Comparison of ENCODE assay signal across 7 cellular contexts in the genomic region with DNA sequence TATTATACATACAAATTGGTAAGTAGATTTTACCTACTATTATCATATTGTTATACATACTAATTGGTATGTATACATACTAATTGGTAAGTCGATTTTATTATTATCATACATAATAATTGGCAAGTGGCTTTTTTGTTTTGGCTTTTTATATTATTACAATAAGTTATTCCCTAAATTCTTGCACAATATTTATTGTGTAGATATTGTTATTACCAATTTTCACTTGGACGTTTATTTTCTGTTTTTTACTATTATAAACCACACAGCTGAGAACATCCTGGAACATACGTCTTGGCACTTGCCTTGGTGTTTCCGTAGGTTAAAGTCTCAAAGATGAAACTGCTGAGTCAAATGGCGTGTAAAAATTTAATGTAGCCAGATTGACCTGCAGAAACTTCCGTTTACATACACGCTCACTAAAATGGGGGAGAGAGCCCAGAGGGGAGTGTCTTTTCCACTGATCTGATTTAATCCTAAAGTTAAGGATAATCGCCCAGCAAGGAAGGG. TPM values are rescaled to one million over a fixed set of nuclear protein-coding genes. Genes with fewer than 3 reads are reported as not detected.
DNase-seq lines count a peak whose midpoint lies in the region; ATAC-seq, FAIRE-seq and TF ChIP-seq lines count a peak whose summit lies in the region.

No MANE protein-coding gene starts in this region.

- H3K4me3 ChIP-seq in keratinocyte (ENCODE audit: control insufficient read depth in 2 of 3, extremely low read depth in 1 of 3, insufficient read depth in 2 of 3, low read depth in 1 of 3, low read length in 3 of 3): peak overlapping the region; percentile 47 to 91 (median 76)
- peak overlapping the region; percentile 85 for H3K4me3 ChIP-seq in thymus (ENCODE audit: low read length)

- H3K27ac ChIP-seq in keratinocyte (ENCODE audit: control insufficient read depth, insufficient read depth, low read length) (peak overlapping the region; percentile 89), thymus (ENCODE audit: low read depth) (peak overlapping the region; percentile 100)

- H3K9me1 ChIP-seq in keratinocyte (ENCODE audit: control insufficient read depth, extremely low read depth, insufficient read depth, low read length): no peaks in the 10 kb centered on the region

- peaks cover 13% of the 10 kb centered on the region for H3K4me1 ChIP-seq in keratinocyte (ENCODE audit: control insufficient read depth, extremely low read depth, insufficient read depth, low read length)
- peaks cover 7% of the 10 kb centered on the region for H3K4me1 ChIP-seq in thymus (ENCODE audit: control insufficient read depth, insufficient read depth, low read length)

- H3K27ac Mint-ChIP-seq in activated T-helper 1 cell treated with anti-CD3 and anti-CD28 coated beads, Interleukin-12 subunit alpha, Interleukin-12 subunit beta, Interleukin-2, Interleukin-4 antibody, amounts not matched to agents 30 ng/mL and 10 ng/mL and 1 ng/mL, durations not matched to agents 14 hours and 24 hours and 36 hours: peak overlapping the region; percentile 98

- peaks cover 49% of the 10 kb centered on the region for H3K4me1 Mint-ChIP-seq in activated T-helper 1 cell treated with anti-CD3 and anti-CD28 coated beads, Interleukin-12 subunit alpha, Interleukin-12 subunit beta, Interleukin-2, Interleukin-4 antibody, amounts not matched to agents 30 ng/mL and 10 ng/mL and 1 ng/mL, durations not matched to agents 14 hours and 24 hours and 36 hours (ENCODE audit: low read depth)

- H3K9ac ChIP-seq in keratinocyte (ENCODE audit: control insufficient read depth, extremely low read depth, insufficient read depth, low read length): peak overlapping the region; percentile 90

- H3K36me3 Mint-ChIP-seq in activated T-helper 1 cell treated with anti-CD3 and anti-CD28 coated beads, Interleukin-12 subunit alpha, Interleukin-12 subunit beta, Interleukin-2, Interleukin-4 antibody, amounts not matched to agents 30 ng/mL and 10 ng/mL and 1 ng/mL, durations not matched to agents 14 hours and 24 hours and 36 hours (ENCODE audit: low read depth): no peaks in the 10 kb centered on the region

- DNase-seq in activated T-helper 1 cell treated with anti-CD3 and anti-CD28 coated beads, Interleukin-12 subunit alpha, Interleukin-12 subunit beta, Interleukin-2, Interleukin-4 antibody, amounts not matched to agents 30 ng/mL and 10 ng/mL and 1 ng/mL, durations not matched to agents 14 hours and 24 hours and 36 hours (ENCODE audit: low spot score): no peak
- DNase-seq in keratinocyte (ENCODE audit: low read depth, low spot score) (no peak), UCSD-AML1 (lab: John Stamatoyannopoulos, UW; ENCODE audit: unreplicated experiment) (no peak)

- intact Hi-C loops in activated T-helper 1 cell treated with anti-CD3 and anti-CD28 coated beads, Interleukin-12 subunit alpha, Interleukin-12 subunit beta, Interleukin-2, Interleukin-4 antibody, amounts not matched to agents 30 ng/mL and 10 ng/mL and 1 ng/mL, durations not matched to agents 14 hours and 24 hours and 36 hours (cut with micrococcal nuclease): loop anchor here (5.0 to 10.0 kb wide), 4 partner anchors 151 to 767 kb away; partner anchors contain the start of genes CALCOCO2 and SPOP

- no peaks in the 10 kb centered on the region for H3K27me3 ChIP-seq in keratinocyte (ENCODE audit: control insufficient read depth, extremely low read depth, insufficient read depth, low read length)
- H3K27me3 ChIP-seq in thymus (ENCODE audit: control insufficient read depth, insufficient read depth): no peaks in the 10 kb centered on the region

- H3K4me3 Mint-ChIP-seq in activated T-helper 1 cell treated with anti-CD3 and anti-CD28 coated beads, Interleukin-12 subunit alpha, Interleukin-12 subunit beta, Interleukin-2, Interleukin-4 antibody, amounts not matched to agents 30 ng/mL and 10 ng/mL and 1 ng/mL, durations not matched to agents 14 hours and 24 hours and 36 hours: peak overlapping the region; percentile 89

- H3K36me3 ChIP-seq in keratinocyte (ENCODE audit: control insufficient read depth in 2 of 2, extremely low read depth in 1 of 2, insufficient read depth in 2 of 2, low read length in 2 of 2) (no peaks in the 10 kb centered on the region), thymus (ENCODE audit: control insufficient read depth, insufficient read depth) (no peaks in the 10 kb centered on the region)

- whole genome bisulfite sequencing in thymus: 8% methylated on average over 8 of the region's 8 CpGs

- no peak for FAIRE-seq in keratinocyte (lab: Jason Lieb, UNC)

- H2AFZ ChIP-seq in keratinocyte (ENCODE audit: control insufficient read depth, low read length): peak overlapping the region; percentile 96

- H4K20me1 ChIP-seq in keratinocyte (ENCODE audit: control insufficient read depth, extremely low read depth, insufficient read depth, low read length): no peaks in the 10 kb centered on the region

- dilution Hi-C loops in keratinocyte (cut with MboI; ENCODE audit: extremely low pct_ligation_motif_present, low sequenced_read_pairs): no loop called here

- no peaks in the 10 kb centered on the region for H3K9me3 Mint-ChIP-seq in activated T-helper 1 cell treated with anti-CD3 and anti-CD28 coated beads, Interleukin-12 subunit alpha, Interleukin-12 subunit beta, Interleukin-2, Interleukin-4 antibody, amounts not matched to agents 30 ng/mL and 10 ng/mL and 1 ng/mL, durations not matched to agents 14 hours and 24 hours and 36 hours

- no peaks in the 10 kb centered on the region for H3K79me2 ChIP-seq in keratinocyte (ENCODE audit: control insufficient read depth, insufficient read depth, low read length)

- H3K27me3 Mint-ChIP-seq in activated T-helper 1 cell treated with anti-CD3 and anti-CD28 coated beads, Interleukin-12 subunit alpha, Interleukin-12 subunit beta, Interleukin-2, Interleukin-4 antibody, amounts not matched to agents 30 ng/mL and 10 ng/mL and 1 ng/mL, durations not matched to agents 14 hours and 24 hours and 36 hours (ENCODE audit: insufficient read depth): peaks cover 8% of the 10 kb centered on the region

- ATAC-seq in GM19023 (IDR thresholded peaks at IDR 0.05; ENCODE audit: unreplicated experiment): peak; percentile 0
- ATAC-seq in HG03135 (IDR thresholded peaks at IDR 0.05; ENCODE audit: unreplicated experiment): peak; percentile 9
- no peak for ATAC-seq in HG02759 (IDR thresholded peaks at IDR 0.05; ENCODE audit: unreplicated experiment)

- H3K4me2 ChIP-seq in keratinocyte (ENCODE audit: control insufficient read depth, extremely low read depth, insufficient read depth, low read depth, low read length): peak overlapping the region; percentile 74

- TF ChIP-seq CTCF in keratinocyte (optimal IDR thresholded peaks at IDR 0.05 in 1 of 3, IDR thresholded peaks at IDR 0.05 in 1 of 3, conservative IDR thresholded peaks at IDR 0.05 in 1 of 3; ENCODE audit: extremely low read depth in 1 of 3, insufficient read depth in 2 of 3, low read length in 3 of 3): no peak

- H3K9me3 ChIP-seq in keratinocyte (ENCODE audit: control insufficient read depth, low read depth, low read length) (no peaks in the 10 kb centered on the region), thymus (ENCODE audit: control insufficient read depth) (no peaks in the 10 kb centered on the region)

RNA-seq across cellular contexts. Expression of gene GNGT2, which starts 18.9 kb away (rescaled TPM):
- 16.5 and 18.4 TPM in 2 replicates for total RNA-seq in activated T-helper 1 cell treated with anti-CD3 and anti-CD28 coated beads, Interleukin-12 subunit alpha, Interleukin-12 subunit beta, Interleukin-2, Interleukin-4 antibody, amounts not matched to agents 30 ng/mL and 10 ng/mL and 1 ng/mL, durations not matched to agents 14 hours and 24 hours and 36 hours
- polyA plus RNA-seq in keratinocyte (not detected in 3 replicates), thymus (10.8 TPM)
- polyA plus RNA-seq in keratinocyte (2011; ENCODE audit: low read depth): not detected
- polyA plus RNA-seq in keratinocyte (2011; cell fraction: cytosol; rRNA removed): not detected in 2 replicates
- not detected in 2 replicates for polyA plus RNA-seq in keratinocyte (2011; cell fraction: nucleus; rRNA removed)
- polyA plus RNA-seq in keratinocyte (2012; ENCODE audit: low replicate concordance): not detected in 2 replicates
- polyA minus RNA-seq in keratinocyte: not detected in 3 replicates
- not detected for polyA minus RNA-seq in keratinocyte (2011; cell fraction: cytosol; rRNA and poly(A)+ RNA removed)
- not detected in 2 replicates for polyA minus RNA-seq in keratinocyte (2011; cell fraction: nucleus; rRNA and poly(A)+ RNA removed)

RNA-seq across cellular contexts. Expression of gene ABI3, which starts 19.0 kb away (rescaled TPM):
- total RNA-seq in activated T-helper 1 cell treated with anti-CD3 and anti-CD28 coated beads, Interleukin-12 subunit alpha, Interleukin-12 subunit beta, Interleukin-2, Interleukin-4 antibody, amounts not matched to agents 30 ng/mL and 10 ng/mL and 1 ng/mL, durations not matched to agents 14 hours and 24 hours and 36 hours: 32.8 and 33.0 TPM in 2 replicates
- 0.03 TPM in 1 of 3 replicates, not detected in the others for polyA plus RNA-seq in keratinocyte
- not detected for polyA plus RNA-seq in keratinocyte (2011; ENCODE audit: low read depth)
- not detected in 2 replicates for polyA plus RNA-seq in keratinocyte (2011; cell fraction: cytosol; rRNA removed)
- polyA plus RNA-seq in keratinocyte (2011; cell fraction: nucleus; rRNA removed): not detected in 2 replicates
- not detected in 2 replicates for polyA plus RNA-seq in keratinocyte (2012; ENCODE audit: low replicate concordance)
- not detected in 3 replicates for polyA minus RNA-seq in keratinocyte
- polyA minus RNA-seq in keratinocyte (2011; cell fraction: cytosol; rRNA and poly(A)+ RNA removed): not detected
- not detected in 2 replicates for polyA minus RNA-seq in keratinocyte (2011; cell fraction: nucleus; rRNA and poly(A)+ RNA removed)
- 12.6 TPM for polyA plus RNA-seq in thymus

RNA-seq across cellular contexts. Expression of gene PHOSPHO1, which starts 39.1 kb away (rescaled TPM):
- total RNA-seq in activated T-helper 1 cell treated with anti-CD3 and anti-CD28 coated beads, Interleukin-12 subunit alpha, Interleukin-12 subunit beta, Interleukin-2, Interleukin-4 antibody, amounts not matched to agents 30 ng/mL and 10 ng/mL and 1 ng/mL, durations not matched to agents 14 hours and 24 hours and 36 hours: 0.37 TPM in 1 of 2 replicates, not detected in the other
- polyA plus RNA-seq in keratinocyte: 0.04 to 0.13 TPM (median 0.07 TPM) in 3 replicates
- polyA plus RNA-seq in keratinocyte (2011; ENCODE audit: low read depth): not detected
- 0.04 and 0.08 TPM in 2 replicates for polyA plus RNA-seq in keratinocyte (2011; cell fraction: cytosol; rRNA removed)
- polyA plus RNA-seq in keratinocyte (2011; cell fraction: nucleus; rRNA removed): 0.06 and 0.09 TPM in 2 replicates
- 0.15 TPM in 1 of 2 replicates, not detected in the other for polyA plus RNA-seq in keratinocyte (2012; ENCODE audit: low replicate concordance)
- polyA minus RNA-seq in keratinocyte: 0.13 TPM in 1 of 3 replicates, not detected in the others
- polyA minus RNA-seq in keratinocyte (2011; cell fraction: cytosol; rRNA and poly(A)+ RNA removed): not detected
- not detected in 2 replicates for polyA minus RNA-seq in keratinocyte (2011; cell fraction: nucleus; rRNA and poly(A)+ RNA removed)
- 0.50 TPM for polyA plus RNA-seq in thymus

RNA-seq across cellular contexts. Expression of gene B4GALNT2, which starts 58.9 kb away (rescaled TPM):
- 0.03 and 0.05 TPM in 2 replicates for total RNA-seq in activated T-helper 1 cell treated with anti-CD3 and anti-CD28 coated beads, Interleukin-12 subunit alpha, Interleukin-12 subunit beta, Interleukin-2, Interleukin-4 antibody, amounts not matched to agents 30 ng/mL and 10 ng/mL and 1 ng/mL, durations not matched to agents 14 hours and 24 hours and 36 hours
- polyA plus RNA-seq in keratinocyte (0.01 to 0.32 TPM (median 0.08 TPM) in 3 replicates), thymus (0.02 TPM)
- polyA plus RNA-seq in keratinocyte (2011; ENCODE audit: low read depth): 0.34 TPM
- 0.10 and 0.12 TPM in 2 replicates for polyA plus RNA-seq in keratinocyte (2011; cell fraction: cytosol; rRNA removed)
- polyA plus RNA-seq in keratinocyte (2011; cell fraction: nucleus; rRNA removed): 0.34 and 0.53 TPM in 2 replicates
- 0.06 and 0.17 TPM in 2 replicates for polyA plus RNA-seq in keratinocyte (2012; ENCODE audit: low replicate concordance)
- polyA minus RNA-seq in keratinocyte: 0.06 to 0.52 TPM (median 0.26 TPM) in 3 replicates
- not detected for polyA minus RNA-seq in keratinocyte (2011; cell fraction: cytosol; rRNA and poly(A)+ RNA removed)
- polyA minus RNA-seq in keratinocyte (2011; cell fraction: nucleus; rRNA and poly(A)+ RNA removed): 0.11 and 0.16 TPM in 2 replicates

Comparison
In these comparisons a context has a peak if more than half of its experiments do, and no peak if none do; other contexts are left out.
1. RNA of gene GNGT2, which starts 18.9 kb away (polyA plus RNA-seq): 10.8 TPM in thymus (single experiment); not detected in keratinocyte; every median in the first group is over 10 times any median in the second.
2. RNA of gene ABI3, which starts 19.0 kb away (polyA plus RNA-seq): 12.6 TPM in thymus (single experiment); 0.03 TPM in keratinocyte; every median in the first group is over 10 times any median in the second.